ENCODE assay signal across 8 cellular contexts in the genomic region with DNA sequence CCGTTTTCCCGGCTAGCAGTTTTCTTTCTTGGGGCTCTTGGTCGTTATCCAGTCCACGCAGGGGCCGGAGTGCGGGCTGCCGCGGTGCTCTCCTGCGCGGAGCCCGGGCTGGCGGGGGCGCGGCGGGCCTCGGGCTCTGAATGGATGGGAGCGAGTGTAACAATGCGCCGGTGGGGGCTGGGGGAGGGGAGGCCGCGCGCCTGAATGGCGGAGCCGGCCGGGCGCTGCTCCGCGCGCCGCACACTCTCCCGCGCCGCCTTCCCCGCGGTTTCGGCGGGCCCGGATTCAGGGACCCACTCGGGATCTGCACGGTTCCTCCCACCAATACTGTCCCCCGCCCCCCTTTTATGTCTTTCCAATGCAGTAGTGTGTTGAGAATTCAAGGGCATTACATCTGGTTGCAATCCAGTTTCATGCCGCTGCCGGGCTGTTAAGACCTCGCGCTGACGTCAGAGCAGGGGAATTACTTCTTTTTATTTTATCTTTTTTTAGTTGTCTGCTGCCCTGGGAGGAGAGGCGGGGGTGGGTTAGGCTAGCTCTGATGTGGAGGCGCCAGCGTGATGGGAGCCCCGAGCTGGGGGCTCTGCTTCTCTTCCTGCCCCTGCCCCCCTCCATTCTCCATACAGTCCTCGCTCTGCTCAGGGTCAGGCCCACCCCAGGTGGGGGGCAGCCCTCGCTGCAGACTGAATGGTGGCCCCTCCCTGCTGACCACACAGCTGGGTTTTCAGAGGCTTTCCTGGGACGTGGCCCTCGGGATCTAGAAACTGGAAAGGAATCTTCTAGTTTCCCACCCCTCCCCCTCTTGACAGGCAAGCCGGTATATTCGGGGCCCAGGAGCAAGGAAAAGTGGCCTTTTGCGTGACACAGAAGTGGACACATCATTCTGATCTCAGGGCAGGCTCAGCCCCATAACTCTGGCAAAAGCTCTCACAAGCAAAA. TPM values are rescaled to one million over a fixed set of nuclear protein-coding genes. Genes with fewer than 3 reads are reported as not detected.
DNase-seq lines count a peak whose midpoint lies in the region; ATAC-seq, FAIRE-seq and TF ChIP-seq lines count a peak whose summit lies in the region.

No MANE protein-coding gene starts in this region.

- H3K27ac ChIP-seq in 22Rv1, result peak overlapping the region; percentile 85

- peak; percentile 15 for ATAC-seq in HG03565 (IDR thresholded peaks at IDR 0.05; ENCODE audit: unreplicated experiment)
- ATAC-seq in SK-N-SH treated with all-trans-retinoic acid at 6 μM for 48 hours, result peak; percentile 74
- peak; percentile 76 to 79 for ATAC-seq in left cardiac atrium

- H3K27me3 ChIP-seq in adipocyte (replicated peaks; ENCODE audit: control insufficient read depth, insufficient read depth, low read length), result peaks cover 5% of the 10 kb centered on the region

- peak overlapping the region; percentile 82 for H3K4me3 ChIP-seq in adipocyte (ENCODE audit: low read length)

- TF ChIP-seq POLR2A in GM18526 (IDR thresholded peaks at IDR 0.05; ENCODE audit: extremely low read depth, insufficient read length), result peak; percentile 37

- no peak for TF ChIP-seq CTCF in 22Rv1 (IDR thresholded peaks at IDR 0.05)

- H3K9me3 ChIP-seq in adipocyte (ENCODE audit: control insufficient read depth, low read length), result no peaks in the 10 kb centered on the region

- H3K9ac ChIP-seq in adipocyte (ENCODE audit: low read length), result peak overlapping the region; percentile 90

- peaks cover 34% of the 10 kb centered on the region for H3K4me1 ChIP-seq in adipocyte (ENCODE audit: control insufficient read depth, insufficient read depth, low read length)

- FAIRE-seq in GM19239 (lab: Jason Lieb, UNC), result no peak

- DNase-seq in adipocyte (ENCODE audit: low read depth) (peak; percentile 93), left cardiac atrium (peak; percentile 81), posterior vena cava (ENCODE audit: low spot score) (peak; percentile 89), GM19239 (ENCODE audit: insufficient read length, low spot score) (no peak)

- intact Hi-C loops in left cardiac atrium (cut with DNase I), result loop anchor here (5.0 to 10.0 kb wide), 5 partner anchors 72 to 349 kb away; no protein-coding TSS in a partner anchor
- intact Hi-C loops in posterior vena cava (cut with DNase I), result loop anchor here (5.0 to 10.0 kb wide), 5 partner anchors 39 to 352 kb away; a partner anchor contains a TSS

- no peaks in the 10 kb centered on the region for H3K36me3 ChIP-seq in adipocyte (ENCODE audit: control insufficient read depth, insufficient read depth, low read length, severe bottlenecking)

TF ChIP-seq in SK-N-SH treated with all-trans-retinoic acid at 6 μM for 48 hours, 23 proteins besides CTCF, POLR2A, EP300 and RAD21:
- TF ChIP-seq PPARA (CRISPR knock-in tag; IDR thresholded peaks at IDR 0.05; ENCODE audit: borderline replicate concordance), result no peak
TF ChIP-seq in SK-N-SH treated with all-trans-retinoic acid at 6 μM for 48 hours: peak in this region for 0.

RNA-seq across cellular contexts. Expression of a gene that starts 1.7 kb away (rescaled TPM):
- 10 to 100 TPM; 22.4 to 32.3 TPM for total RNA-seq in left cardiac atrium
- total RNA-seq in posterior vena cava, result 10 to 100 TPM; 25.6 to 36.5 TPM

Comparison
In these comparisons a context has a peak if more than half of its experiments do, and no peak if none do; other contexts are left out.
1. ATAC-seq: peak in every context shown above with its lines; median percentile 78 in left cardiac atrium; 74 in SK-N-SH treated with all-trans-retinoic acid at 6 μM for 48 hours; 15 in HG03565.